1 cellular context compared by ENCODE assay signal in the genomic region with DNA sequence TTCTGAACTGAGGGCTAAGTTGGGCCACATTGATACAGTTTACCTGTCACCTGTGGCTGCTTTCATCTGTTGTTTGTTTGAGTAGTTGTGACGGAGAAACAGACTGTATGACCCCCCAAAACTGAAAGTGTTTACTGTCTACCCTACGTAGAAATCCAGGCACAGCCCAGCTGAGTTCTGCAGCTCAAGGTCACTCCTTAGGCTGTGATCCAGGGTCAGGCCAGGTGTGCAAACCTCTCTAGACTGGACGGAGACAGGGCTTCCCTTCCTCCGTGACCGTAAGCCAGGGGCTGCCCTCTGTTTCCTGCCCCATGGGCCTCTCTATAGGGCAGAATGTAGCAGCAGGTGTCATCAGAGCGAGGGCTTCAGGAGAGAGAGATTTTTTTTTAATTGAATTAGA.
TF ChIP-seq lines count a peak whose summit lies in the region.

No MANE protein-coding gene starts in this region.

TF ChIP-seq in H1, 55 proteins besides CTCF, POLR2A, EP300 and RAD21:
- TF ChIP-seq RFX5 (IDR thresholded peaks at IDR 0.05; ENCODE audit: borderline replicate concordance, low read depth, low read length) (no peak), TEAD4 (IDR thresholded peaks at IDR 0.05; ENCODE audit: low read depth, low read length) (no peak), JUN (IDR thresholded peaks at IDR 0.05; ENCODE audit: low read depth, low read length) (no peak), CREB1 (IDR thresholded peaks at IDR 0.05) (no peak), KDM4A (IDR thresholded peaks at IDR 0.05; ENCODE audit: low read depth, low read length, severe bottlenecking) (no peak), TAF7 (optimal IDR thresholded peaks at IDR 0.05; ENCODE audit: borderline replicate concordance, low read depth, low read length) (no peak), JUND (IDR thresholded peaks at IDR 0.05; ENCODE audit: low read length) (no peak), GABPA (IDR thresholded peaks at IDR 0.05; ENCODE audit: borderline replicate concordance, insufficient read depth, low read length) (no peak), SIN3A (conservative IDR thresholded peaks at IDR 0.05 in 1 of 2, IDR thresholded peaks at IDR 0.05 in 1 of 2; ENCODE audit: low read depth in 1 of 2, low read length in 2 of 2) (no peak), NRF1 (IDR thresholded peaks at IDR 0.05; ENCODE audit: low read depth, low read length) (no peak), TBP (IDR thresholded peaks at IDR 0.05; ENCODE audit: low read depth, low read length) (no peak), ASH2L (IDR thresholded peaks at IDR 0.05; ENCODE audit: low read length) (no peak), YY1 (IDR thresholded peaks at IDR 0.05; ENCODE audit: low read depth, low read length) (no peak), SIRT6 (IDR thresholded peaks at IDR 0.05; ENCODE audit: low read length) (no peak), GTF2F1 (IDR thresholded peaks at IDR 0.05; ENCODE audit: borderline replicate concordance, low read depth, low read length) (no peak), SRF (IDR thresholded peaks at IDR 0.05; ENCODE audit: low read depth, low read length) (no peak)
- TF ChIP-seq, protein P1, sequence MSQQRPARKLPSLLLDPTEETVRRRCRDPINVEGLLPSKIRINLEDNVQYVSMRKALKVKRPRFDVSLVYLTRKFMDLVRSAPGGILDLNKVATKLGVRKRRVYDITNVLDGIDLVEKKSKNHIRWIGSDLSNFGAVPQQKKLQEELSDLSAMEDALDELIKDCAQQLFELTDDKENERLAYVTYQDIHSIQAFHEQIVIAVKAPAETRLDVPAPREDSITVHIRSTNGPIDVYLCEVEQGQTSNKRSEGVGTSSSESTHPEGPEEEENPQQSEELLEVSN (IDR thresholded peaks at IDR 0.05): no peak
- TF ChIP-seq, protein P2, sequence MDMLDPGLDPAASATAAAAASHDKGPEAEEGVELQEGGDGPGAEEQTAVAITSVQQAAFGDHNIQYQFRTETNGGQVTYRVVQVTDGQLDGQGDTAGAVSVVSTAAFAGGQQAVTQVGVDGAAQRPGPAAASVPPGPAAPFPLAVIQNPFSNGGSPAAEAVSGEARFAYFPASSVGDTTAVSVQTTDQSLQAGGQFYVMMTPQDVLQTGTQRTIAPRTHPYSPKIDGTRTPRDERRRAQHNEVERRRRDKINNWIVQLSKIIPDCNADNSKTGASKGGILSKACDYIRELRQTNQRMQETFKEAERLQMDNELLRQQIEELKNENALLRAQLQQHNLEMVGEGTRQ (IDR thresholded peaks at IDR 0.05; ENCODE audit: low read length): no peak
- TF ChIP-seq, protein P3, sequence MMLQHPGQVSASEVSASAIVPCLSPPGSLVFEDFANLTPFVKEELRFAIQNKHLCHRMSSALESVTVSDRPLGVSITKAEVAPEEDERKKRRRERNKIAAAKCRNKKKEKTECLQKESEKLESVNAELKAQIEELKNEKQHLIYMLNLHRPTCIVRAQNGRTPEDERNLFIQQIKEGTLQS (IDR thresholded peaks at IDR 0.05; ENCODE audit: insufficient read depth, low read depth, low read length): no peak
